ENCODE assay signal across 13 cellular contexts in the genomic region with DNA sequence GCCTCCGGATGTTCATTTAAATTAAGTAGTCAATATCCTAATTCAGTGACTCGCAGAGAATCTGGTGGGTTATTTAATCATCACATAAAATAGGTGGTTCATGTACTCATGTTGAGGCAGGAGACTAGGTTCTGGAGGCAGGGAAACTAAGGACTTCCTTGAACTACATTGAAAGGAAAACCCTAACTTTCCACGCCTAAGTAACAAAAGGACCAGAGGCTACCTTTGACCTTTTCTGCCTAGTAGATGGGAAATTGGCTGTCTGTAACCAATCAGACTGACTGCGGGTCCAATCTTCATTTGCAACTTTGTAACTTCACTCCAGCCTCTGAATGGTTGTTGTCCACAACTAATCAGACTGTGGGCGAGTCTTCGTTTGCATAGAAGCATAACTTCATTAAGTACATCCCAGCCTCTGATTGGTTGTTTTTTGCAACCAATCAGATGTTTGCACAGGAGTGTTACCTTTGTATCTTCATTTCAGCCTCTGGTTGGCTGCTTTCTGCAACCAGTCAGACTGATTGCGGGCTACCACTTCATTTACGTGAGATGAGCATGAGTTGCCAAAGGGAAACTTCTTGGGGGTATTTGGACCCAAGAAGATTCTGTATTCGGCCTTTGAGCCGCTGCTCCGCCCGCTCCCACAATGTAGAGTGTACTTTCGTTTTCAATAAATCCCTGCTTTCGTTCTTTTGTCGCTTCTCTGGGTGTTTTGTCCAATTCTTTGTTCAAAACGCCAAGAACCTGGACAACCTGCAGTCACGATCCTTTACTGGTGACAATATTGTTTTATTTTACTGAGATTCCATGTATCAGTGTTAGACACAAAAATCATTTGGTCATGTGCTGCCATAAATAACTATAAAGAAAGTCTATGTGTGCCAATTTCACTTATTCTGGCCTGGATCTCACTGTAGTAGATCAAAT. TPM values are rescaled to one million over a fixed set of nuclear protein-coding genes. Genes with fewer than 3 reads are reported as not detected.
DNase-seq lines count a peak whose midpoint lies in the region; ATAC-seq and TF ChIP-seq lines count a peak whose summit lies in the region.
"Had no signal": no experiment of that assay in that cellular context is flagged by ENCODE, and none has a peak within 500 bp of the region (broad histone marks: within the 10 kb centered on the region; RNA-seq: fewer than 3 reads in every experiment).

No MANE protein-coding gene starts in this region.

- H3K4me3 ChIP-seq in MG63 (peak overlapping the region; percentile 58), astrocyte of the spinal cord (ENCODE audit: low read depth, low read length) (peak overlapping the region; percentile 5)

- H3K9me3 ChIP-seq in MG63: no peaks in the 10 kb centered on the region
- H3K9me3 ChIP-seq: SK-N-SH had no signal

- H3K27me3 Mint-ChIP-seq in neural crest cell (ENCODE audit: low read depth): no peaks in the 10 kb centered on the region

- no peaks in the 10 kb centered on the region for H3K36me3 ChIP-seq in MG63

- no peak overlapping the region for H3K27ac Mint-ChIP-seq in neural crest cell (ENCODE audit: unreplicated experiment)

- in situ Hi-C loops in astrocyte of the spinal cord (cut with HindIII; ENCODE audit: low sequenced_read_pairs): no loop called here

- no peak for ATAC-seq in HG02973 (IDR thresholded peaks at IDR 0.05; ENCODE audit: unreplicated experiment)
- ATAC-seq in HG02798 (IDR thresholded peaks at IDR 0.05; ENCODE audit: poor library complexity, unreplicated experiment): no peak

- no peaks in the 10 kb centered on the region for H3K9me3 Mint-ChIP-seq in neural crest cell

- peaks cover 3% of the 10 kb centered on the region for H3K36me3 Mint-ChIP-seq in neural crest cell (ENCODE audit: low read depth)

- H3K4me1 Mint-ChIP-seq in neural crest cell: peaks cover 30% of the 10 kb centered on the region

- peak; percentile 79 for DNase-seq in COR-L47 (lab: John Stamatoyannopoulos, UW)
- DNase-seq in MG63: peak; percentile 5
- DNase-seq in astrocyte of the spinal cord (ENCODE audit: low read depth, low spot score): no peak
- DNase-seq in neural crest cell (ENCODE audit: low read depth, low spot score): no peak
- no peak for DNase-seq in SHP77 treated with DMSO at 0.1 percent for 48 hours (lab: John Stamatoyannopoulos, UW)
- no peak for DNase-seq in DMS153 (lab: John Stamatoyannopoulos, UW)
- DNase-seq: activated CD4-positive, alpha-beta T cell treated with anti-CD3 and anti-CD28 coated beads for 4 hours; activated effector memory CD4-positive, alpha-beta T cell treated with anti-CD3 and anti-CD28 coated beads, Interleukin-2, amount 50 U/mL, for 16 hours; cerebellar nuclear complex; retina; SK-N-SH had no signal

- peak overlapping the region; percentile 61 for H3K4me3 Mint-ChIP-seq in neural crest cell

- no peaks in the 10 kb centered on the region for H3K27me3 ChIP-seq in MG63

- no peak for TF ChIP-seq CTCF in astrocyte of the spinal cord (IDR thresholded peaks at IDR 0.05; ENCODE audit: low read depth, low read length)
- no peak for TF ChIP-seq CTCF in neural crest cell (conservative IDR thresholded peaks at IDR 0.05)

RNA-seq across cellular contexts. Expression of a gene that starts 1.7 kb away (rescaled TPM):
- 13.7 and 14.4 TPM in 2 replicates for total RNA-seq in MG63 (2014; rRNA removed; shearing (Covaris generic); ENCODE audit: low replicate concordance)
- total RNA-seq in neural crest cell: 22.4 and 25.5 TPM in 2 replicates

Comparison
In these comparisons a context has a peak if more than half of its experiments do, and no peak if none do; other contexts are left out.
1. DNase-seq: peak in COR-L47 (single experiment) and MG63 (single experiment); none in astrocyte of the spinal cord (single experiment), neural crest cell (single experiment), SHP77 treated with DMSO at 0.1 percent for 48 hours (single experiment) and DMS153 (single experiment).